ENCODE assay signal across 1 cellular context in the genomic region with DNA sequence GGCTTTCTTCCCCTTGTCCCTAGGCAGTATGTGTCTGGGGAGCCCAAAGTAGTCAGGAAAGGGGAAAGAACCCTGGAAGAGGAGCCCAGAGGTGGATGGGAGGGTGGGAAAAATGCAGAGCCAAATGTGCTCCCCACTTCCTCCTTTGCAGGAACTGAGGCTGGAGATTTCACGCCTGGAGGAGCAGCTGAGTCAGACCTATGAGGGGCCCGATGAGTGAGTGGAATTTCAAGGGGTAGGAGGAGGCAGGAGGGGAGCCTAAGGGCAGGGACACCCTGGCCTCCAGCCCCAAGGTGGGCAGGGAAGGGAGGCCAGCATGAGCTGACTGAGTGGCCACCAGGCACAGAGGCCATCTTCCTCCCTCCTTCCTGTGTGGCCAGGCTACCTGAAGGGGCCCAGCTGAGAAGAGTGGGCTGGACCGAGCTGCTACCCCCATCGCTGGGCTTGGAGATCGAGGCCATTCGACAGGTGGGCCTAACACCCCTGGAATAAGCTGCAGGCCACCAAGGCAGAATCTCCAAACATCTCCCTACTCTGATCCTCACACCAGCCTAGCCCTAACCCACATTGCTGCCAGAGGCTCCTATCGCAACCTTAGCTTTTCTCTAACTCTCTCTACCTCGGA.
TF ChIP-seq lines count a peak whose summit lies in the region.

No MANE protein-coding gene starts in this region.

TF ChIP-seq in GM23338, 12 proteins besides CTCF, POLR2A, EP300 and RAD21 (continued from another document):
- TF ChIP-seq, protein P1, sequence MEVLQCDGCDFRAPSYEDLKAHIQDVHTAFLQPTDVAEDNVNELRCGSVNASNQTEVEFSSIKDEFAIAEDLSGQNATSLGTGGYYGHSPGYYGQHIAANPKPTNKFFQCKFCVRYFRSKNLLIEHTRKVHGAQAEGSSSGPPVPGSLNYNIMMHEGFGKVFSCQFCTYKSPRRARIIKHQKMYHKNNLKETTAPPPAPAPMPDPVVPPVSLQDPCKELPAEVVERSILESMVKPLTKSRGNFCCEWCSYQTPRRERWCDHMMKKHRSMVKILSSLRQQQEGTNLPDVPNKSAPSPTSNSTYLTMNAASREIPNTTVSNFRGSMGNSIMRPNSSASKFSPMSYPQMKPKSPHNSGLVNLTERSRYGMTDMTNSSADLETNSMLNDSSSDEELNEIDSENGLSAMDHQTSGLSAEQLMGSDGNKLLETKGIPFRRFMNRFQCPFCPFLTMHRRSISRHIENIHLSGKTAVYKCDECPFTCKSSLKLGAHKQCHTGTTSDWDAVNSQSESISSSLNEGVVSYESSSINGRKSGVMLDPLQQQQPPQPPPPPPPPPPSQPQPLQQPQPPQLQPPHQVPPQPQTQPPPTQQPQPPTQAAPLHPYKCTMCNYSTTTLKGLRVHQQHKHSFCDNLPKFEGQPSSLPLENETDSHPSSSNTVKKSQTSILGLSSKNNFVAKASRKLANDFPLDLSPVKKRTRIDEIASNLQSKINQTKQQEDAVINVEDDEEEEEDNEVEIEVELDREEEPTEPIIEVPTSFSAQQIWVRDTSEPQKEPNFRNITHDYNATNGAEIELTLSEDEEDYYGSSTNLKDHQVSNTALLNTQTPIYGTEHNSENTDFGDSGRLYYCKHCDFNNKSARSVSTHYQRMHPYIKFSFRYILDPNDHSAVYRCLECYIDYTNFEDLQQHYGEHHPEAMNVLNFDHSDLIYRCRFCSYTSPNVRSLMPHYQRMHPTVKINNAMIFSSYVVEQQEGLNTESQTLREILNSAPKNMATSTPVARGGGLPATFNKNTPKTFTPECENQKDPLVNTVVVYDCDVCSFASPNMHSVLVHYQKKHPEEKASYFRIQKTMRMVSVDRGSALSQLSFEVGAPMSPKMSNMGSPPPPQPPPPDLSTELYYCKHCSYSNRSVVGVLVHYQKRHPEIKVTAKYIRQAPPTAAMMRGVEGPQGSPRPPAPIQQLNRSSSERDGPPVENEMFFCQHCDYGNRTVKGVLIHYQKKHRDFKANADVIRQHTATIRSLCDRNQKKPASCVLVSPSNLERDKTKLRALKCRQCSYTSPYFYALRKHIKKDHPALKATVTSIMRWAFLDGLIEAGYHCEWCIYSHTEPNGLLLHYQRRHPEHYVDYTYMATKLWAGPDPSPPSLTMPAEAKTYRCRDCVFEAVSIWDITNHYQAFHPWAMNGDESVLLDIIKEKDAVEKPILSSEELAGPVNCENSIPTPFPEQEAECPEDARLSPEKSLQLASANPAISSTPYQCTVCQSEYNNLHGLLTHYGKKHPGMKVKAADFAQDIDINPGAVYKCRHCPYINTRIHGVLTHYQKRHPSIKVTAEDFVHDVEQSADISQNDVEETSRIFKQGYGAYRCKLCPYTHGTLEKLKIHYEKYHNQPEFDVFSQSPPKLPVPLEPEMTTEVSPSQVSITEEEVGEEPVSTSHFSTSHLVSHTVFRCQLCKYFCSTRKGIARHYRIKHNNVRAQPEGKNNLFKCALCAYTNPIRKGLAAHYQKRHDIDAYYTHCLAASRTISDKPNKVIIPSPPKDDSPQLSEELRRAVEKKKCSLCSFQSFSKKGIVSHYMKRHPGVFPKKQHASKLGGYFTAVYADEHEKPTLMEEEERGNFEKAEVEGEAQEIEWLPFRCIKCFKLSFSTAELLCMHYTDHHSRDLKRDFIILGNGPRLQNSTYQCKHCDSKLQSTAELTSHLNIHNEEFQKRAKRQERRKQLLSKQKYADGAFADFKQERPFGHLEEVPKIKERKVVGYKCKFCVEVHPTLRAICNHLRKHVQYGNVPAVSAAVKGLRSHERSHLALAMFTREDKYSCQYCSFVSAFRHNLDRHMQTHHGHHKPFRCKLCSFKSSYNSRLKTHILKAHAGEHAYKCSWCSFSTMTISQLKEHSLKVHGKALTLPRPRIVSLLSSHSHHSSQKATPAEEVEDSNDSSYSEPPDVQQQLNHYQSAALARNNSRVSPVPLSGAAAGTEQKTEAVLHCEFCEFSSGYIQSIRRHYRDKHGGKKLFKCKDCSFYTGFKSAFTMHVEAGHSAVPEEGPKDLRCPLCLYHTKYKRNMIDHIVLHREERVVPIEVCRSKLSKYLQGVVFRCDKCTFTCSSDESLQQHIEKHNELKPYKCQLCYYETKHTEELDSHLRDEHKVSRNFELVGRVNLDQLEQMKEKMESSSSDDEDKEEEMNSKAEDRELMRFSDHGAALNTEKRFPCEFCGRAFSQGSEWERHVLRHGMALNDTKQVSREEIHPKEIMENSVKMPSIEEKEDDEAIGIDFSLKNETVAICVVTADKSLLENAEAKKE (CRISPR knock-in tag; IDR thresholded peaks at IDR 0.05) = no peak
- TF ChIP-seq, protein P2, sequence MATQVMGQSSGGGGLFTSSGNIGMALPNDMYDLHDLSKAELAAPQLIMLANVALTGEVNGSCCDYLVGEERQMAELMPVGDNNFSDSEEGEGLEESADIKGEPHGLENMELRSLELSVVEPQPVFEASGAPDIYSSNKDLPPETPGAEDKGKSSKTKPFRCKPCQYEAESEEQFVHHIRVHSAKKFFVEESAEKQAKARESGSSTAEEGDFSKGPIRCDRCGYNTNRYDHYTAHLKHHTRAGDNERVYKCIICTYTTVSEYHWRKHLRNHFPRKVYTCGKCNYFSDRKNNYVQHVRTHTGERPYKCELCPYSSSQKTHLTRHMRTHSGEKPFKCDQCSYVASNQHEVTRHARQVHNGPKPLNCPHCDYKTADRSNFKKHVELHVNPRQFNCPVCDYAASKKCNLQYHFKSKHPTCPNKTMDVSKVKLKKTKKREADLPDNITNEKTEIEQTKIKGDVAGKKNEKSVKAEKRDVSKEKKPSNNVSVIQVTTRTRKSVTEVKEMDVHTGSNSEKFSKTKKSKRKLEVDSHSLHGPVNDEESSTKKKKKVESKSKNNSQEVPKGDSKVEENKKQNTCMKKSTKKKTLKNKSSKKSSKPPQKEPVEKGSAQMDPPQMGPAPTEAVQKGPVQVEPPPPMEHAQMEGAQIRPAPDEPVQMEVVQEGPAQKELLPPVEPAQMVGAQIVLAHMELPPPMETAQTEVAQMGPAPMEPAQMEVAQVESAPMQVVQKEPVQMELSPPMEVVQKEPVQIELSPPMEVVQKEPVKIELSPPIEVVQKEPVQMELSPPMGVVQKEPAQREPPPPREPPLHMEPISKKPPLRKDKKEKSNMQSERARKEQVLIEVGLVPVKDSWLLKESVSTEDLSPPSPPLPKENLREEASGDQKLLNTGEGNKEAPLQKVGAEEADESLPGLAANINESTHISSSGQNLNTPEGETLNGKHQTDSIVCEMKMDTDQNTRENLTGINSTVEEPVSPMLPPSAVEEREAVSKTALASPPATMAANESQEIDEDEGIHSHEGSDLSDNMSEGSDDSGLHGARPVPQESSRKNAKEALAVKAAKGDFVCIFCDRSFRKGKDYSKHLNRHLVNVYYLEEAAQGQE (IDR thresholded peaks at IDR 0.05; ENCODE audit: unreplicated experiment) = no peak
- TF ChIP-seq JUNB (IDR thresholded peaks at IDR 0.05; ENCODE audit: unreplicated experiment) = no peak
- no peak for TF ChIP-seq EZH2phosphoT487 (IDR thresholded peaks at IDR 0.05; ENCODE audit: unreplicated experiment)
- no peak for TF ChIP-seq POLR2AphosphoS5 (IDR thresholded peaks at IDR 0.05; ENCODE audit: low read depth)
